Comparison of ENCODE assay signal across 23 cellular contexts in the genomic region with DNA sequence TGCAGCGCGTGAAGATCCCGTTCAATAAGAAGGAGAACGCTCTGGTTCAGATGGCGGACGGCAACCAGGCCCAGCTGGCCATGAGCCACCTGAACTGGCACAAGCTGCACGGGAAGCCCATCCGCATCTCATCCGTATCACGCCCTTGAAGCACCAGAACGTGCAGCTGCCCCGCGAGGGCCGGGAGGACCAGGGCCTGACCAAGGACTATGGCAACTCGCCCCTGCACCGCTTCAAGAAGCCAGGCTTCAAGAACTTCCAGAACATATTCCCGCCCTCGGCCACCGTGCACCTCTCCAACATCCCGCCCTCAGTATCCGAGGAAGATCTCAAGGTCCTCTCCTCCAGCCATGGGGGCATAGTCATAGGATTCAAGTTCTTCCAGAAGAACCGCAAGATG.
DNase-seq lines count a peak whose midpoint lies in the region; ATAC-seq lines count a peak whose summit lies in the region.
"Had no signal": no experiment of that assay in that cellular context is flagged by ENCODE, and none has a peak within 500 bp of the region (broad histone marks: within the 10 kb centered on the region; RNA-seq: fewer than 3 reads in every experiment).

No MANE protein-coding gene starts in this region.

- no peak overlapping the region for H3K4me3 ChIP-seq in mesendoderm (ENCODE audit: low read length)
- H3K4me3 ChIP-seq: BLaER1, GM23248, HAP-1 had no signal

- H3K4me1 ChIP-seq in mesendoderm (ENCODE audit: control insufficient read depth, low read depth, low read length), result peaks cover 6% of the 10 kb centered on the region

- H2BK120ac ChIP-seq in mesendoderm (ENCODE audit: low read depth, low read length), result no peak overlapping the region

- no peak for DNase-seq in mesendoderm
- no peak for DNase-seq in NCI-H1436 (lab: John Stamatoyannopoulos, UW)
- no peak for DNase-seq in left lobe of liver (ENCODE audit: low spot score)
- DNase-seq: CD4-positive, alpha-beta T cell; COR-L47; DMS79; GM23248; KBM-7; MM.1S; NCI-H1048; NCI-H1417 treated with DMSO at 0.1 percent for 48 hours; NCI-H187 treated with DMSO at 0.1 percent for 48 hours; NCI-H2107; NCI-H748 treated with DMSO at 0.1 percent for 48 hours; SHP77 treated with DMSO at 0.1 percent for 48 hours had no signal

- H2BK15ac ChIP-seq in mesendoderm (replicated peaks; ENCODE audit: low read depth), result no peak overlapping the region

- H2AK5ac ChIP-seq in mesendoderm (ENCODE audit: low read length), result peak overlapping the region; percentile 14

- peaks cover 30% of the 10 kb centered on the region for H3K4me1 Mint-ChIP-seq in activated naive CD8-positive, alpha-beta T cell (ENCODE audit: low read depth)

- H3K27me3 ChIP-seq in mesendoderm (ENCODE audit: insufficient read depth, low read length, poor library complexity), result no peaks in the 10 kb centered on the region
- H3K27me3 ChIP-seq: BLaER1 had no signal

- H3K36me3 Mint-ChIP-seq in activated naive CD8-positive, alpha-beta T cell, result no peaks in the 10 kb centered on the region

- H4K8ac ChIP-seq in mesendoderm (ENCODE audit: low read depth, low read length), result no peak overlapping the region

- no peaks in the 10 kb centered on the region for H3K36me3 ChIP-seq in mesendoderm (ENCODE audit: control insufficient read depth, insufficient read depth, low read length)
- H3K36me3 ChIP-seq: BLaER1, HAP-1 had no signal

- no peaks in the 10 kb centered on the region for H3K79me2 ChIP-seq in mesendoderm (ENCODE audit: control insufficient read depth, insufficient read depth, low read length)

- no peak overlapping the region for H3K56ac ChIP-seq in mesendoderm (ENCODE audit: low read length)

- H3K23ac ChIP-seq in mesendoderm (ENCODE audit: low read length), result no peak overlapping the region

- H3K27ac Mint-ChIP-seq in activated naive CD8-positive, alpha-beta T cell, result peak overlapping the region; percentile 16
- H3K27ac Mint-ChIP-seq: CD4-positive, alpha-beta T cell had no signal

- H3K27me3 Mint-ChIP-seq in activated naive CD8-positive, alpha-beta T cell, result no peaks in the 10 kb centered on the region
- H3K27me3 Mint-ChIP-seq: CD4-positive, alpha-beta T cell had no signal

- no peaks in the 10 kb centered on the region for H3K79me1 ChIP-seq in mesendoderm (ENCODE audit: low read length)

- no peak overlapping the region for H3K18ac ChIP-seq in mesendoderm (ENCODE audit: low read length)

- no CpG with 5 or more reads among the region's 22 CpGs for WGBS in mesendoderm (ENCODE audit: extremely low coverage, insufficient coverage, low lambda C conversion rate)

- H3K4me3 Mint-ChIP-seq in activated naive CD8-positive, alpha-beta T cell, result no peak overlapping the region
- H3K4me3 Mint-ChIP-seq: CD4-positive, alpha-beta T cell had no signal

- H3K27ac ChIP-seq in cingulate gyrus (ENCODE audit: low read depth, low read length) (peak overlapping the region; percentile 82), mesendoderm (ENCODE audit: low read depth, low read length) (no peak overlapping the region)
- H3K27ac ChIP-seq: BLaER1, GM23248, RWPE1 had no signal

- no peaks in the 10 kb centered on the region for H3K9me3 Mint-ChIP-seq in activated naive CD8-positive, alpha-beta T cell (ENCODE audit: low read depth)
- H3K9me3 Mint-ChIP-seq: CD4-positive, alpha-beta T cell had no signal

- ATAC-seq in left lobe of liver, result no peak
- ATAC-seq in HG03139 (IDR thresholded peaks at IDR 0.05; ENCODE audit: unreplicated experiment), result no peak
- no peak for ATAC-seq in GM21717 (IDR thresholded peaks at IDR 0.05; ENCODE audit: unreplicated experiment)
- ATAC-seq: HepG2 had no signal

- H3K9ac ChIP-seq in mesendoderm (ENCODE audit: low read length), result no peak overlapping the region
- H3K9ac ChIP-seq: BLaER1, GM23248 had no signal

- H4K5ac ChIP-seq in mesendoderm (ENCODE audit: low read length), result no peak overlapping the region

- no peak overlapping the region for H3K4ac ChIP-seq in mesendoderm (ENCODE audit: low read depth, low read length)

- no peak overlapping the region for H2BK5ac ChIP-seq in mesendoderm (ENCODE audit: low read length)

- H3K4me2 ChIP-seq in mesendoderm (ENCODE audit: low read length), result no peak overlapping the region
- H3K4me2 ChIP-seq: BLaER1 had no signal
